Comparison of ENCODE assay signal across 1 cellular context in the genomic region with DNA sequence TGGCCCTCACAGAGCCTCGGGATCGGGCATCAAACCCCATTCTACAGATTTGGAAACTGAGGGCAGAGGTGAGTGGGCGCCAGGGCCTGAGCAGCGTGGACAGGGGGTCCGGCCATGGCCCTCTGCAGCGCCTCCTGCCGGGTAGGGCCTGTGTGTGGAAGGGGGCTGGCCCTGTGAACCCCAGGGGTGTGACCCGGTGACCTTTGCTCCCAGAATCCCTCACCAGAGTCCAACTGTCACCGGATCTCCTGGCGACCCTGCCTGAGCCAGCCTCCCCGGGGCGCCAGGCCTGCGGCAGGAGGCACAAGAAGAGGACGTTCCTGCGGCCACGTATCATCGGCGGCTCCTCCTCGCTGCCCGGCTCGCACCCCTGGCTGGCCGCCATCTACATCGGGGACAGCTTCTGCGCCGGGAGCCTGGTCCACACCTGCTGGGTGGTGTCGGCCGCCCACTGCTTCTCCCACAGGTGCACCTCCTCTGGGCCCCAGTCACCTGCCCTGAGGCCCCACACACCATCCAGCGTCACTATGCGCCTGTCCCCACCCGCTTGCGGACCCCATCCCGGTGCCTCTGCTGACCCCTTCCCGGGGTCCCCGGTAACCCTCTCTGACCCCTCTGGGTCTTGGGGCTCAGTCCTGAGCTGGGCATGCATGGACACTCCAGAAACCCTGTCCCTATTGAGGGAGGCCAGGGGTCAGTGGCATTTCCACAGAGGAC.
TF ChIP-seq lines count a peak whose summit lies in the region.

No MANE protein-coding gene starts in this region.

TF ChIP-seq in K562, 482 proteins besides CTCF, POLR2A, EP300 and RAD21 (continues in another document):
- TF ChIP-seq, protein P1, sequence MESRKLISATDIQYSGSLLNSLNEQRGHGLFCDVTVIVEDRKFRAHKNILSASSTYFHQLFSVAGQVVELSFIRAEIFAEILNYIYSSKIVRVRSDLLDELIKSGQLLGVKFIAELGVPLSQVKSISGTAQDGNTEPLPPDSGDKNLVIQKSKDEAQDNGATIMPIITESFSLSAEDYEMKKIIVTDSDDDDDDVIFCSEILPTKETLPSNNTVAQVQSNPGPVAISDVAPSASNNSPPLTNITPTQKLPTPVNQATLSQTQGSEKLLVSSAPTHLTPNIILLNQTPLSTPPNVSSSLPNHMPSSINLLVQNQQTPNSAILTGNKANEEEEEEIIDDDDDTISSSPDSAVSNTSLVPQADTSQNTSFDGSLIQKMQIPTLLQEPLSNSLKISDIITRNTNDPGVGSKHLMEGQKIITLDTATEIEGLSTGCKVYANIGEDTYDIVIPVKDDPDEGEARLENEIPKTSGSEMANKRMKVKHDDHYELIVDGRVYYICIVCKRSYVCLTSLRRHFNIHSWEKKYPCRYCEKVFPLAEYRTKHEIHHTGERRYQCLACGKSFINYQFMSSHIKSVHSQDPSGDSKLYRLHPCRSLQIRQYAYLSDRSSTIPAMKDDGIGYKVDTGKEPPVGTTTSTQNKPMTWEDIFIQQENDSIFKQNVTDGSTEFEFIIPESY (CRISPR knock-in tag; IDR thresholded peaks at IDR 0.05) = no peak
- TF ChIP-seq GATA2 (CRISPR knock-in tag; IDR thresholded peaks at IDR 0.05) = no peak
- no peak for TF ChIP-seq SNRNP70 (optimal IDR thresholded peaks at IDR 0.05; ENCODE audit: low read depth, low read length)
- no peak for TF ChIP-seq HMG20A (CRISPR knock-in tag; conservative IDR thresholded peaks at IDR 0.05)
- no peak for TF ChIP-seq CHD1 (IDR thresholded peaks at IDR 0.05; ENCODE audit: low read length)
- TF ChIP-seq, protein P2, sequence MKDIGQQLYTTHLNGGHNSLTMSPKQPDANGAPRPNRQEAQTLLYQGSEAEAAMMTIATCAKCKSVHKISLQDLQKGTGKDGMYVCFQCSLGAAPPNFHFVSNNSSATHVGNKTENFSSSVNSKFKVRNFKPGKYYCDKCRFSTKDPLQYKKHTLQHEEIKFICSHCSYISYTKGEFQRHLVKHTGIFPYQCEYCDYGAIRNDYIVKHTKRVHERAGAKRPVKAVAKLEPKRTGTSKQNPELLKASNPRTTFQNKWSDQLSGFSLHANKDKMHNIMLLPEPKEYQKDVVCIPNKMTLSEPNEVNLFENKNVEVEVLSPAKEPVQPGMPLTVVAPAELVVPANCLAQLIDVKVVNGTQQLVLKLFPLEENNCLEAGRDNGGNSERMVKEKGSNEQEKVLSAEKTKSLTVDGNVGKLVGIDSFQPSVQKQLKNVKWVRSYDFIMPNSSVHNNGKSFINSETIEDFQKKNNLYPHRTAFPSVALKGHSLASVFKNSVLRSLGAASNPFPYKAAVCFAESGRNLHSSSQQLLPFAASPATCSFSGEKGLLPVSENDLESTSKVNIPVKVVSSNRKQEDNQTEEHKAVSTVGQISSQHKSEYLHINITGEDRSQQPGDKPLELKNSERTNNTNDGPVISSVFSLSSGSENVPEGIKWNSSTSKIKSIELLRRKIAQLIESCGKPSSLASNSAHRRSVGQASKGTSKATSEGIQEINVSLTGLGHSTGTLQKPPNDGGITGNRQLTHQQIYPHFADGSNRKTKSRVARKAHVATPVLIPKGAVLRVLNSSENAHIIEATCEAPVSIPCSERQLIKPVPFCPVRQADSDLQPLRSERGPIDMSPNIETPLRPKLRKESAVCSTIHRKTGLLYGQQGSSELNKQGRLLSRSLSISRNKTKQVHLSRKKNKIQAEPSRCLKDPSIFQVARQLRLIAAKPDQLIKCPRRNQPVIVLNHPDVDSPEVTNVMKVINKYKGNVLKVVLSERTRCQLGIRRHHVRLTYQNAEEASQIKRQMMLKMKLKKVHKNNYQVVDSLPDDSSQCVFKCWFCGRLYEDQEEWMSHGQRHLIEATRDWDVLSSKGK (CRISPR knock-in tag; IDR thresholded peaks at IDR 0.05) = no peak
- no peak for TF ChIP-seq CC2D1A (IDR thresholded peaks at IDR 0.05)
- TF ChIP-seq, protein P3, sequence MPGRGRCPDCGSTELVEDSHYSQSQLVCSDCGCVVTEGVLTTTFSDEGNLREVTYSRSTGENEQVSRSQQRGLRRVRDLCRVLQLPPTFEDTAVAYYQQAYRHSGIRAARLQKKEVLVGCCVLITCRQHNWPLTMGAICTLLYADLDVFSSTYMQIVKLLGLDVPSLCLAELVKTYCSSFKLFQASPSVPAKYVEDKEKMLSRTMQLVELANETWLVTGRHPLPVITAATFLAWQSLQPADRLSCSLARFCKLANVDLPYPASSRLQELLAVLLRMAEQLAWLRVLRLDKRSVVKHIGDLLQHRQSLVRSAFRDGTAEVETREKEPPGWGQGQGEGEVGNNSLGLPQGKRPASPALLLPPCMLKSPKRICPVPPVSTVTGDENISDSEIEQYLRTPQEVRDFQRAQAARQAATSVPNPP (IDR thresholded peaks at IDR 0.05; ENCODE audit: borderline replicate concordance, insufficient read depth, insufficient read length) = no peak
- TF ChIP-seq SMARCB1 (IDR thresholded peaks at IDR 0.05; ENCODE audit: insufficient read length, low read depth) = no peak
- TF ChIP-seq ESRRA (IDR thresholded peaks at IDR 0.05; ENCODE audit: borderline replicate concordance, low read depth) = peak; percentile 39; the same call in 1 of the 2 replicates
- no peak for TF ChIP-seq BCL6 (CRISPR knock-in tag; IDR thresholded peaks at IDR 0.05)
- TF ChIP-seq BCOR (IDR thresholded peaks at IDR 0.05) = peak; percentile 76
- TF ChIP-seq CSDE1 (IDR thresholded peaks at IDR 0.05) = no peak
- no peak for TF ChIP-seq SUPT5H (IDR thresholded peaks at IDR 0.05)
- TF ChIP-seq ZBTB7A (IDR thresholded peaks at IDR 0.05; ENCODE audit: borderline replicate concordance, control insufficient read depth, low read depth, low read length) = peak; percentile 58; the same call in 1 of the 2 replicates
- no peak for TF ChIP-seq NR2C2 (CRISPR knock-in tag; IDR thresholded peaks at IDR 0.05)
- peak; percentile 60; the same call in 1 of the 2 replicates for TF ChIP-seq NR2C2 (tag; IDR thresholded peaks at IDR 0.05)
- TF ChIP-seq CHCHD3 (CRISPR knock-in tag; IDR thresholded peaks at IDR 0.05) = no peak
- peak; percentile 88 for TF ChIP-seq RBM25 (IDR thresholded peaks at IDR 0.05; ENCODE audit: low read depth, low read length, severe bottlenecking)
- TF ChIP-seq ZNF175 (CRISPR knock-in tag; IDR thresholded peaks at IDR 0.05; ENCODE audit: low read depth) = no peak
- TF ChIP-seq, protein P4, sequence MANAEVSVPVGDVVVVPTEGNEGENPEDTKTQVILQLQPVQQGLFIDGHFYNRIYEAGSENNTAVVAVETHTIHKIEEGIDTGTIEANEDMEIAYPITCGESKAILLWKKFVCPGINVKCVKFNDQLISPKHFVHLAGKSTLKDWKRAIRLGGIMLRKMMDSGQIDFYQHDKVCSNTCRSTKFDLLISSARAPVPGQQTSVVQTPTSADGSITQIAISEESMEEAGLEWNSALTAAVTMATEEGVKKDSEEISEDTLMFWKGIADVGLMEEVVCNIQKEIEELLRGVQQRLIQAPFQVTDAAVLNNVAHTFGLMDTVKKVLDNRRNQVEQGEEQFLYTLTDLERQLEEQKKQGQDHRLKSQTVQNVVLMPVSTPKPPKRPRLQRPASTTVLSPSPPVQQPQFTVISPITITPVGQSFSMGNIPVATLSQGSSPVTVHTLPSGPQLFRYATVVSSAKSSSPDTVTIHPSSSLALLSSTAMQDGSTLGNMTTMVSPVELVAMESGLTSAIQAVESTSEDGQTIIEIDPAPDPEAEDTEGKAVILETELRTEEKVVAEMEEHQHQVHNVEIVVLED (CRISPR knock-in tag; IDR thresholded peaks at IDR 0.05) = no peak
- TF ChIP-seq, protein P5, sequence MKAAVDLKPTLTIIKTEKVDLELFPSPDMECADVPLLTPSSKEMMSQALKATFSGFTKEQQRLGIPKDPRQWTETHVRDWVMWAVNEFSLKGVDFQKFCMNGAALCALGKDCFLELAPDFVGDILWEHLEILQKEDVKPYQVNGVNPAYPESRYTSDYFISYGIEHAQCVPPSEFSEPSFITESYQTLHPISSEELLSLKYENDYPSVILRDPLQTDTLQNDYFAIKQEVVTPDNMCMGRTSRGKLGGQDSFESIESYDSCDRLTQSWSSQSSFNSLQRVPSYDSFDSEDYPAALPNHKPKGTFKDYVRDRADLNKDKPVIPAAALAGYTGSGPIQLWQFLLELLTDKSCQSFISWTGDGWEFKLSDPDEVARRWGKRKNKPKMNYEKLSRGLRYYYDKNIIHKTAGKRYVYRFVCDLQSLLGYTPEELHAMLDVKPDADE (conservative IDR thresholded peaks at IDR 0.05; ENCODE audit: control insufficient read depth, low read depth, low read length) = no peak
- TF ChIP-seq NR1H2 (CRISPR knock-in tag; IDR thresholded peaks at IDR 0.05) = no peak
- TF ChIP-seq PHF20 (IDR thresholded peaks at IDR 0.05; ENCODE audit: partially characterized antibody) = no peak
- TF ChIP-seq, protein P6, sequence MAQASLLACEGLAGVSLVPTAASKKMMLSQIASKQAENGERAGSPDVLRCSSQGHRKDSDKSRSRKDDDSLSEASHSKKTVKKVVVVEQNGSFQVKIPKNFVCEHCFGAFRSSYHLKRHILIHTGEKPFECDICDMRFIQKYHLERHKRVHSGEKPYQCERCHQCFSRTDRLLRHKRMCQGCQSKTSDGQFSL (CRISPR knock-in tag; IDR thresholded peaks at IDR 0.05) = no peak
- TF ChIP-seq, protein P6 (tag; IDR thresholded peaks at IDR 0.05) = no peak
- TF ChIP-seq, protein P7, sequence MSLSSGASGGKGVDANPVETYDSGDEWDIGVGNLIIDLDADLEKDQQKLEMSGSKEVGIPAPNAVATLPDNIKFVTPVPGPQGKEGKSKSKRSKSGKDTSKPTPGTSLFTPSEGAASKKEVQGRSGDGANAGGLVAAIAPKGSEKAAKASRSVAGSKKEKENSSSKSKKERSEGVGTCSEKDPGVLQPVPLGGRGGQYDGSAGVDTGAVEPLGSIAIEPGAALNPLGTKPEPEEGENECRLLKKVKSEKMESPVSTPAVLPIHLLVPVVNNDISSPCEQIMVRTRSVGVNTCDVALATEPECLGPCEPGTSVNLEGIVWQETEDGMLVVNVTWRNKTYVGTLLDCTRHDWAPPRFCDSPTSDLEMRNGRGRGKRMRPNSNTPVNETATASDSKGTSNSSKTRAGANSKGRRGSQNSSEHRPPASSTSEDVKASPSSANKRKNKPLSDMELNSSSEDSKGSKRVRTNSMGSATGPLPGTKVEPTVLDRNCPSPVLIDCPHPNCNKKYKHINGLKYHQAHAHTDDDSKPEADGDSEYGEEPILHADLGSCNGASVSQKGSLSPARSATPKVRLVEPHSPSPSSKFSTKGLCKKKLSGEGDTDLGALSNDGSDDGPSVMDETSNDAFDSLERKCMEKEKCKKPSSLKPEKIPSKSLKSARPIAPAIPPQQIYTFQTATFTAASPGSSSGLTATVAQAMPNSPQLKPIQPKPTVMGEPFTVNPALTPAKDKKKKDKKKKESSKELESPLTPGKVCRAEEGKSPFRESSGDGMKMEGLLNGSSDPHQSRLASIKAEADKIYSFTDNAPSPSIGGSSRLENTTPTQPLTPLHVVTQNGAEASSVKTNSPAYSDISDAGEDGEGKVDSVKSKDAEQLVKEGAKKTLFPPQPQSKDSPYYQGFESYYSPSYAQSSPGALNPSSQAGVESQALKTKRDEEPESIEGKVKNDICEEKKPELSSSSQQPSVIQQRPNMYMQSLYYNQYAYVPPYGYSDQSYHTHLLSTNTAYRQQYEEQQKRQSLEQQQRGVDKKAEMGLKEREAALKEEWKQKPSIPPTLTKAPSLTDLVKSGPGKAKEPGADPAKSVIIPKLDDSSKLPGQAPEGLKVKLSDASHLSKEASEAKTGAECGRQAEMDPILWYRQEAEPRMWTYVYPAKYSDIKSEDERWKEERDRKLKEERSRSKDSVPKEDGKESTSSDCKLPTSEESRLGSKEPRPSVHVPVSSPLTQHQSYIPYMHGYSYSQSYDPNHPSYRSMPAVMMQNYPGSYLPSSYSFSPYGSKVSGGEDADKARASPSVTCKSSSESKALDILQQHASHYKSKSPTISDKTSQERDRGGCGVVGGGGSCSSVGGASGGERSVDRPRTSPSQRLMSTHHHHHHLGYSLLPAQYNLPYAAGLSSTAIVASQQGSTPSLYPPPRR (CRISPR knock-in tag; IDR thresholded peaks at IDR 0.05; ENCODE audit: borderline replicate concordance) = no peak
- TF ChIP-seq JUNB (CRISPR knock-in tag; conservative IDR thresholded peaks at IDR 0.05) = no peak
- TF ChIP-seq, protein P8, sequence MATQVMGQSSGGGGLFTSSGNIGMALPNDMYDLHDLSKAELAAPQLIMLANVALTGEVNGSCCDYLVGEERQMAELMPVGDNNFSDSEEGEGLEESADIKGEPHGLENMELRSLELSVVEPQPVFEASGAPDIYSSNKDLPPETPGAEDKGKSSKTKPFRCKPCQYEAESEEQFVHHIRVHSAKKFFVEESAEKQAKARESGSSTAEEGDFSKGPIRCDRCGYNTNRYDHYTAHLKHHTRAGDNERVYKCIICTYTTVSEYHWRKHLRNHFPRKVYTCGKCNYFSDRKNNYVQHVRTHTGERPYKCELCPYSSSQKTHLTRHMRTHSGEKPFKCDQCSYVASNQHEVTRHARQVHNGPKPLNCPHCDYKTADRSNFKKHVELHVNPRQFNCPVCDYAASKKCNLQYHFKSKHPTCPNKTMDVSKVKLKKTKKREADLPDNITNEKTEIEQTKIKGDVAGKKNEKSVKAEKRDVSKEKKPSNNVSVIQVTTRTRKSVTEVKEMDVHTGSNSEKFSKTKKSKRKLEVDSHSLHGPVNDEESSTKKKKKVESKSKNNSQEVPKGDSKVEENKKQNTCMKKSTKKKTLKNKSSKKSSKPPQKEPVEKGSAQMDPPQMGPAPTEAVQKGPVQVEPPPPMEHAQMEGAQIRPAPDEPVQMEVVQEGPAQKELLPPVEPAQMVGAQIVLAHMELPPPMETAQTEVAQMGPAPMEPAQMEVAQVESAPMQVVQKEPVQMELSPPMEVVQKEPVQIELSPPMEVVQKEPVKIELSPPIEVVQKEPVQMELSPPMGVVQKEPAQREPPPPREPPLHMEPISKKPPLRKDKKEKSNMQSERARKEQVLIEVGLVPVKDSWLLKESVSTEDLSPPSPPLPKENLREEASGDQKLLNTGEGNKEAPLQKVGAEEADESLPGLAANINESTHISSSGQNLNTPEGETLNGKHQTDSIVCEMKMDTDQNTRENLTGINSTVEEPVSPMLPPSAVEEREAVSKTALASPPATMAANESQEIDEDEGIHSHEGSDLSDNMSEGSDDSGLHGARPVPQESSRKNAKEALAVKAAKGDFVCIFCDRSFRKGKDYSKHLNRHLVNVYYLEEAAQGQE (CRISPR knock-in tag; IDR thresholded peaks at IDR 0.05; ENCODE audit: low read depth) = no peak
- TF ChIP-seq ZNF12 (CRISPR knock-in tag; IDR thresholded peaks at IDR 0.05) = no peak
- TF ChIP-seq, protein P9, sequence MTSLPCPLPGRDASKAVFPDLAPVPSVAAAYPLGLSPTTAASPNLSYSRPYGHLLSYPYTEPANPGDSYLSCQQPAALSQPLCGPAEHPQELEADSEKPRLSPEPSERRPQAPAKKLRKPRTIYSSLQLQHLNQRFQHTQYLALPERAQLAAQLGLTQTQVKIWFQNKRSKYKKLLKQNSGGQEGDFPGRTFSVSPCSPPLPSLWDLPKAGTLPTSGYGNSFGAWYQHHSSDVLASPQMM (CRISPR knock-in tag; IDR thresholded peaks at IDR 0.05) = no peak
- no peak for TF ChIP-seq NFATC3 (IDR thresholded peaks at IDR 0.05)
- no peak for TF ChIP-seq ELF2 (CRISPR knock-in tag; IDR thresholded peaks at IDR 0.05)
- no peak for TF ChIP-seq GABPA (tag; conservative IDR thresholded peaks at IDR 0.05; ENCODE audit: low read depth)
- no peak for TF ChIP-seq NR2F6 (CRISPR knock-in tag; IDR thresholded peaks at IDR 0.05)
- TF ChIP-seq, protein P10, sequence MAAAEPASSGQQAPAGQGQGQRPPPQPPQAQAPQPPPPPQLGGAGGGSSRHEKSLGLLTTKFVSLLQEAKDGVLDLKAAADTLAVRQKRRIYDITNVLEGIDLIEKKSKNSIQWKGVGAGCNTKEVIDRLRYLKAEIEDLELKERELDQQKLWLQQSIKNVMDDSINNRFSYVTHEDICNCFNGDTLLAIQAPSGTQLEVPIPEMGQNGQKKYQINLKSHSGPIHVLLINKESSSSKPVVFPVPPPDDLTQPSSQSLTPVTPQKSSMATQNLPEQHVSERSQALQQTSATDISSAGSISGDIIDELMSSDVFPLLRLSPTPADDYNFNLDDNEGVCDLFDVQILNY (CRISPR knock-in tag; IDR thresholded peaks at IDR 0.05) = no peak
- TF ChIP-seq TRIM28 (IDR thresholded peaks at IDR 0.05) = no peak
- TF ChIP-seq POLR2AphosphoS2 (IDR thresholded peaks at IDR 0.05; ENCODE audit: low read length) = no peak
